8 cellular contexts compared by ENCODE assay signal in the genomic region with DNA sequence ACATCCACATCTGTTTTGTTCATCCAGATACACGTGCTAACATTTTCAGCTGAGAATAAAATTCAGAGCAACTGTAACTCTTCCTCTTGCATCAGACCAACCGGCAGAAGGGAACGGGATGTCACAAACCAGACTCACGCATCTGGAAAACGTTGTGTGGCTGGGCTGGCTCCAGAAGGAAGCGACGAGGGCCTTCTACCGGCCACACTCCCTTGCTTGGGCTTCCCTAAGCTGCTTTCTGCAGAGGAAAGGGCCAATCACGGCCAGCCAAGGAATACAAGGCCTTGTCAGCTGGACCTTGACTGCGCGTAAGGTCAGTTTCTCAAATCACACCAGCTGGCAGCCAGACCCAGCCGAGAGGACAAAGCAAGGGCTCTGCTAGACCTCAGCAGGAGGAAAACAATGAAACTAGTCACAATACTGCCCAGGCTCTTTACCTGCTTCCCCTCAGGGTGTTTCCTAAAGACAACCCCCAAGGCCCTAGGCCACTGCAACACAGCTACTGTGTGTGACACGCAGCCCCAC.
DNase-seq lines count a peak whose midpoint lies in the region; ATAC-seq and TF ChIP-seq lines count a peak whose summit lies in the region.

No MANE protein-coding gene starts in this region.

- TF ChIP-seq CTCF in mucosa of descending colon (IDR thresholded peaks at IDR 0.05): no peak

- intact Hi-C loops in mucosa of descending colon (cut with DNase I, micrococcal nuclease) (no loop called here), aorta (cut with DNase I) (loop anchor here in 1 of 2 donors (5.0 kb wide), 1 partner anchor 116 kb away; the partner anchor contains the start of gene SERINC5)

- H3K9me3 ChIP-seq in ectodermal cell (ENCODE audit: control insufficient read depth, low read length) (no peaks in the 10 kb centered on the region), mucosa of descending colon (no peaks in the 10 kb centered on the region), aorta (ENCODE audit: control insufficient read depth, low read length) (no peaks in the 10 kb centered on the region)

- ATAC-seq in mucosa of descending colon (peak; percentile 39), aorta (ENCODE audit: low FRiP score) (peak; percentile 79), HG03378 (IDR thresholded peaks at IDR 0.05; ENCODE audit: unreplicated experiment) (no peak)

- H3K27ac ChIP-seq in ectodermal cell (ENCODE audit: insufficient read depth, low read depth, low read length, poor library complexity, severe bottlenecking) (peak overlapping the region; percentile 92), aorta (ENCODE audit: low read depth in 1 of 2, low read length in 2 of 2) (peak overlapping the region in 1 of 2 donors; percentile 64)

- H3K4me3 ChIP-seq in ectodermal cell (ENCODE audit: insufficient read depth, low read depth, low read length): no peak overlapping the region
- no peak overlapping the region for H3K4me3 ChIP-seq in mucosa of descending colon
- no peak overlapping the region for H3K4me3 ChIP-seq in aorta (ENCODE audit: low read length in 2 of 2)

- WGBS in ectodermal cell, 2 experiments: 15% methylated on average over 13 of the region's 13 CpGs
- WGBS in aorta, 2 donors: 12 to 13% methylated on average over 13 of the region's 13 CpGs

- H3K36me3 ChIP-seq in ectodermal cell (ENCODE audit: control insufficient read depth, insufficient read depth, low read length): no peaks in the 10 kb centered on the region
- no peaks in the 10 kb centered on the region for H3K36me3 ChIP-seq in mucosa of descending colon (ENCODE audit: low read depth)
- H3K36me3 ChIP-seq in aorta (ENCODE audit: control insufficient read depth in 1 of 2, insufficient read depth in 2 of 2, low read length in 1 of 2): peaks cover 0 to 1% of the 10 kb centered on the region in 2 donors

- peaks cover 21% of the 10 kb centered on the region for H3K4me1 ChIP-seq in ectodermal cell (ENCODE audit: control insufficient read depth, insufficient read depth, low read length)
- peaks cover 5% of the 10 kb centered on the region for H3K4me1 ChIP-seq in mucosa of descending colon (ENCODE audit: low read depth)
- no peaks in the 10 kb centered on the region for H3K4me1 ChIP-seq in aorta (ENCODE audit: control insufficient read depth in 1 of 2, insufficient read depth in 2 of 2, low read length in 2 of 2)

- DNase-seq in AG08395 (ENCODE audit: low spot score) (peak; percentile 79), NOMO-1 treated with DMSO at 0.1 percent for 48 hours (lab: John Stamatoyannopoulos, UW; ENCODE audit: unreplicated experiment) (peak; percentile 90), mucosa of descending colon (peak; percentile 50 to 69 (median 57)), aorta (peak; percentile 81 to 88)
- no peak for DNase-seq in stimulated activated CD4-positive, alpha-beta T cell treated with anti-CD3 and anti-CD28 coated beads, Interleukin-4, amount 100 ng/mL, for 24 hours
- no peak for DNase-seq in stimulated activated CD4-positive, alpha-beta T cell treated with anti-CD3 and anti-CD28 coated beads, Interleukin-2, amount 100 ng/mL, for 24 hours

- H3K27me3 ChIP-seq in ectodermal cell (ENCODE audit: control insufficient read depth, insufficient read depth, low read length, poor library complexity, severe bottlenecking) (no peaks in the 10 kb centered on the region), aorta (ENCODE audit: control insufficient read depth in 1 of 2, insufficient read depth in 2 of 2, low read length in 1 of 2) (no peaks in the 10 kb centered on the region)

Comparison
In these comparisons a context has a peak if more than half of its experiments do, and no peak if none do; other contexts are left out.
1. DNase-seq: peak in AG08395 (single experiment), NOMO-1 treated with DMSO at 0.1 percent for 48 hours (single experiment), mucosa of descending colon (3 of 3) and aorta (2 of 2); none in stimulated activated CD4-positive, alpha-beta T cell treated with anti-CD3 and anti-CD28 coated beads, Interleukin-4, amount 100 ng/mL, for 24 hours (single experiment) and stimulated activated CD4-positive, alpha-beta T cell treated with anti-CD3 and anti-CD28 coated beads, Interleukin-2, amount 100 ng/mL, for 24 hours (0 of 2).